17 cellular contexts compared by ENCODE assay signal in the genomic region with DNA sequence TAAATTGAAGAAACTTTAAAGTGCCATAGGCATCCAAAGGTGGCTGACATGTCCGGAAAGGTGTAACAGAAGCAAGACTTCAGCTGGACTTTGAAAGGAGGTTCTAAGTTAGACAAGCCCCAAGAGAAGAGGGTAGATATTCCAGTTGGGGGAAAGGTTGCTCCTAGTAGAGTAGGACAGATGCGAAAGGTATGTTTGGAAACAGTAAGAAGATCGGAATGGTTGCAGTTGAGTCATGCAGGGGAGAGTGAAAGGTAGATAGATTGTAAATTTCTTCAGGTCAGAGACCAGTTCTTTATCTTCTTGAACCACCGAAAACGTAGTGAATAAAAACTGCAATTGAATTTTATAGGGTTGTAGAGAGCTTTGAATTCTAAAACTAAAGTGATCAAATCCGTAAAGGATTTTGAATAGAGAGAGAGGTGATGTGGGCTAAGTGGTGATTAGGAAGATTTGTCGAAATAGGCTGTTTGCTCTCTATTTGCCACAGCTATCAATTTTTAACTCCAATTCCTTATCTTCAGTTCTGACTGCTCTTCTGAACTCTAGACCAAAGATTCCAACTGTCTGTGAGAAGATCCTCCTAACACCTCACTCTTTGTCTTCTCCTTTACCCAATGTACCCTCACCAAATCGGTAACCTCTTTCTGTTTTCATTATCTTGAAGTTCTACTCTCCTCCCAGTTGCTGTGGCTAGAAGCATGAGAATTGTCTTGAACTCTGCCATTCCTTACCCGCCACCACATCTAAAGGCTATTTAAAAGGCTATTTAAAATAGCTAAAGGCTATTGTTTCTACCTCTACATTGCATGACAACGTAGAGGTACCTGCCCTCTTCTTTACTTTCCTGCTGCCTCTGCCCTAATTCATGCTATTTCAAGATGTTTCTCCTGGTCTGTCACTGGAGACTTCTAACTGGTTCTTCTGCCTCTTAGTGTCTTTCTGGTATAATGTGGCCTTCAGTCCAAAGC. TPM values are rescaled to one million over a fixed set of nuclear protein-coding genes. Genes with fewer than 3 reads are reported as not detected.
DNase-seq lines count a peak whose midpoint lies in the region; ATAC-seq, FAIRE-seq and TF ChIP-seq lines count a peak whose summit lies in the region.
"Had no signal": no experiment of that assay in that cellular context is flagged by ENCODE, and none has a peak within 500 bp of the region (broad histone marks: within the 10 kb centered on the region; RNA-seq: fewer than 3 reads in every experiment).

No MANE protein-coding gene starts in this region.

- H3K27me3 ChIP-seq in CD4-positive, alpha-beta T cell (ENCODE audit: control insufficient read depth, insufficient read depth, low read length), result no peaks in the 10 kb centered on the region
- H3K27me3 ChIP-seq in H9 (ENCODE audit: insufficient read depth, low read length) (no peaks in the 10 kb centered on the region), HepG2 (ENCODE audit: control insufficient read depth in 1 of 2, insufficient read depth in 2 of 2, low read length in 2 of 2) (no peaks in the 10 kb centered on the region)
- H3K27me3 ChIP-seq: testis had no signal

- TF ChIP-seq POLR2A in HepG2 (IDR thresholded peaks at IDR 0.05; ENCODE audit: insufficient read depth in 1 of 2, low read depth in 2 of 2, low read length in 2 of 2), result no peak

- no peak overlapping the region for H4K8ac ChIP-seq in H9 (replicated peaks; ENCODE audit: insufficient read length, low read depth, low read length)

- H3K9me3 Mint-ChIP-seq in CD4-positive, alpha-beta T cell, result no peaks in the 10 kb centered on the region
- no peaks in the 10 kb centered on the region for H3K9me3 Mint-ChIP-seq in H9
- H3K9me3 Mint-ChIP-seq in activated naive CD8-positive, alpha-beta T cell treated with anti-CD3 and anti-CD28 coated beads, Interleukin-2, amount 50 U/mL, for 24 hours, result no peaks in the 10 kb centered on the region

- H3K23ac ChIP-seq in H9 (ENCODE audit: insufficient read length, low read depth, low read length), result no peak overlapping the region

- peak overlapping the region; percentile 45 for H3K27ac Mint-ChIP-seq in CD4-positive, alpha-beta T cell
- peak overlapping the region; percentile 5 to 98 (median 60) for H3K27ac Mint-ChIP-seq in H9
- H3K27ac Mint-ChIP-seq in activated naive CD8-positive, alpha-beta T cell treated with anti-CD3 and anti-CD28 coated beads, Interleukin-2, amount 50 U/mL, for 24 hours, result peak overlapping the region; percentile 13

- H3K4me3 ChIP-seq in HepG2 (replicated peaks in 1 of 3; ENCODE audit: insufficient read depth in 1 of 3, low read depth in 2 of 3, low read length in 3 of 3), result peak overlapping the region in 2 of 3 experiments; percentile 7 to 18; a peak in 2 of 6 replicates
- H3K4me3 ChIP-seq: testis had no signal

- H3K14ac ChIP-seq in H9 (ENCODE audit: insufficient read depth, low read length), result no peak overlapping the region

- intact Hi-C loops in CD4-positive, alpha-beta T cell (cut with DNase I, micrococcal nuclease), result no loop called here
- intact Hi-C loops in HepG2 (cut with micrococcal nuclease; ENCODE audit: unreplicated experiment), result no loop called here
- intact Hi-C loops in posterior vena cava (cut with DNase I), result no loop called here

- no peak overlapping the region for H2AK5ac ChIP-seq in H9 (ENCODE audit: insufficient read length, low read length)

- WGBS in H9 (ENCODE audit: extremely low coverage, insufficient read length, low lambda C conversion rate), result 100% methylated on average over 1 of the region's 10 CpGs
- WGBS in HepG2 (ENCODE audit: low lambda C conversion rate), result 18% methylated on average over 10 of the region's 10 CpGs

- no peak overlapping the region for H3K4ac ChIP-seq in H9 (ENCODE audit: low read depth, low read length)

- no peak for FAIRE-seq in HepG2 (lab: Jason Lieb, UNC)

- H3K79me2 ChIP-seq in H9 (ENCODE audit: insufficient read depth, low read length) (peaks cover 24% of the 10 kb centered on the region; the same call in 1 of the 2 replicates), HepG2 (ENCODE audit: insufficient read depth, low read length) (peaks cover 34% of the 10 kb centered on the region)

- H3K4me3 Mint-ChIP-seq in CD4-positive, alpha-beta T cell, result peak overlapping the region; percentile 3
- peak overlapping the region in 1 of 2 experiments; percentile 7; a peak in 2 of 5 replicates for H3K4me3 Mint-ChIP-seq in H9
- no peak overlapping the region for H3K4me3 Mint-ChIP-seq in activated naive CD8-positive, alpha-beta T cell treated with anti-CD3 and anti-CD28 coated beads, Interleukin-2, amount 50 U/mL, for 24 hours

- BruUV-seq in HepG2 (replicated peaks; lab: Mats Ljungman, UMichigan), result no TSS peak

- POLR2A ChIA-PET in CD4-positive, alpha-beta T cell (lab: Charles Lee), result interaction anchor here (1.1 to 1.3 kb wide), 4 partner anchors 9 to 42 kb away, joined by 3 read pairs; no protein-coding TSS in a partner anchor
- POLR2A ChIA-PET in HepG2 (lab: Yijun Ruan, JAX), result interaction anchor here (0.7 kb wide), 1 partner anchor 54 kb away, joined by 3 read pairs; no protein-coding TSS in a partner anchor

- TF ChIP-seq EP300 in HepG2 (IDR thresholded peaks at IDR 0.05; ENCODE audit: low read depth in 2 of 2, low read length in 2 of 2) (peak in 1 of 2 experiments; percentile 26; a peak in 1 of 4 replicates), HepG2 (CRISPR knock-in tag; IDR thresholded peaks at IDR 0.05; ENCODE audit: borderline replicate concordance) (no peak)

- no peak for ATAC-seq in CD4-positive, alpha-beta T cell (ENCODE audit: poor library complexity)
- no peak for ATAC-seq in activated naive CD8-positive, alpha-beta T cell treated with anti-CD3 and anti-CD28 coated beads, Interleukin-2, amount 50 U/mL, for 24 hours
- ATAC-seq in HepG2, result peak; percentile 89
- ATAC-seq: activated naive CD4-positive, alpha-beta T cell treated with anti-CD3 and anti-CD28 coated beads, Interleukin-2, amount 50 U/mL, for 72 hours; left cardiac atrium had no signal

- H3K27ac ChIP-seq in CD4-positive, alpha-beta T cell (ENCODE audit: low read depth, low read length), result no peak overlapping the region
- H3K27ac ChIP-seq in H9 (ENCODE audit: insufficient read length, low read depth, low read length) (peak overlapping the region; percentile 58), HepG2 (ENCODE audit: extremely low read length, insufficient read depth, low read length) (peak overlapping the region; percentile 62)
- H3K27ac ChIP-seq: KMS-11, testis had no signal

- H2BK12ac ChIP-seq in H9 (ENCODE audit: insufficient read length, low read depth, low read length), result no peak overlapping the region

- no peak overlapping the region for H3T11ph ChIP-seq in H9 (ENCODE audit: low read length)

- no peak overlapping the region for H4K91ac ChIP-seq in H9 (ENCODE audit: insufficient read length, low read depth, low read length)

- no peaks in the 10 kb centered on the region for H3K27me3 Mint-ChIP-seq in CD4-positive, alpha-beta T cell
- H3K27me3 Mint-ChIP-seq in H9 (ENCODE audit: low read depth), result no peaks in the 10 kb centered on the region
- H3K27me3 Mint-ChIP-seq in activated naive CD8-positive, alpha-beta T cell treated with anti-CD3 and anti-CD28 coated beads, Interleukin-2, amount 50 U/mL, for 24 hours, result no peaks in the 10 kb centered on the region

- H3K4me1 Mint-ChIP-seq in CD4-positive, alpha-beta T cell (ENCODE audit: low read depth), result peaks cover 77% of the 10 kb centered on the region
- H3K4me1 Mint-ChIP-seq in H9, result peaks cover 31 to 34% of the 10 kb centered on the region in 2 experiments
- peaks cover 60% of the 10 kb centered on the region for H3K4me1 Mint-ChIP-seq in activated naive CD8-positive, alpha-beta T cell treated with anti-CD3 and anti-CD28 coated beads, Interleukin-2, amount 50 U/mL, for 24 hours

- no peak for TF ChIP-seq CTCF in CD4-positive, alpha-beta T cell (IDR thresholded peaks at IDR 0.05)
- TF ChIP-seq CTCF in H9 (conservative IDR thresholded peaks at IDR 0.05), result no peak
- no peak for TF ChIP-seq CTCF in HepG2 (CRISPR knock-in tag; IDR thresholded peaks at IDR 0.05)

- H2AFZ ChIP-seq in H9 (ENCODE audit: low read length) (no peak overlapping the region), HepG2 (ENCODE audit: low read length) (no peak overlapping the region)

- peaks cover 3% of the 10 kb centered on the region for H3K79me1 ChIP-seq in H9 (ENCODE audit: insufficient read depth, low read depth, low read length, poor library complexity, severe bottlenecking)

- no peak overlapping the region for H3K18ac ChIP-seq in H9 (ENCODE audit: insufficient read length, low read depth, low read length)

- H3K9ac ChIP-seq in H9 (ENCODE audit: extremely low read depth, insufficient read length, low read length) (no peak overlapping the region), HepG2 (ENCODE audit: insufficient read depth, low read depth, low read length) (no peak overlapping the region)
- H3K9ac ChIP-seq: KMS-11 had no signal

- H2BK20ac ChIP-seq in H9 (ENCODE audit: low read depth, low read length, poor library complexity, severe bottlenecking), result no peak overlapping the region

- H4K20me1 ChIP-seq in H9 (ENCODE audit: control insufficient read depth, insufficient read depth, insufficient read length) (no peaks in the 10 kb centered on the region), HepG2 (ENCODE audit: insufficient read depth, low read length) (no peaks in the 10 kb centered on the region)

- no peaks in the 10 kb centered on the region for H3K23me2 ChIP-seq in H9 (ENCODE audit: insufficient read length, low read depth, low read length, poor library complexity, severe bottlenecking)

- H3K56ac ChIP-seq in H9 (ENCODE audit: insufficient read length, low read depth, low read length), result no peak overlapping the region

- H3K4me1 ChIP-seq in H9 (ENCODE audit: insufficient read depth, low read length) (peaks cover 17% of the 10 kb centered on the region; the same call in 1 of the 2 replicates), HepG2 (ENCODE audit: insufficient read depth, low read length) (peaks cover 58% of the 10 kb centered on the region)
- H3K4me1 ChIP-seq: testis had no signal

- no peak overlapping the region for H4K5ac ChIP-seq in H9 (ENCODE audit: insufficient read length, low read depth, low read length)

- in situ Hi-C loops in HepG2 (cut with HindIII; ENCODE audit: extremely low pct_ligation_motif_present, low pct_unique_long_range_greater_than_20kb), result no loop called here

- H3K36me3 ChIP-seq in HepG2 (replicated peaks in 1 of 2; ENCODE audit: control insufficient read depth in 1 of 2, insufficient read depth in 2 of 2, low read length in 2 of 2), result no peaks in the 10 kb centered on the region

- DNase-seq in CD4-positive, alpha-beta T cell, result no peak
- DNase-seq in H9, result no peak
- no peak for DNase-seq in activated naive CD8-positive, alpha-beta T cell treated with anti-CD3 and anti-CD28 coated beads, Interleukin-2, amount 50 U/mL, for 24 hours
- peak; percentile 30 for DNase-seq in HepG2 (ENCODE audit: low spot score)
- no peak for DNase-seq in cerebellum (ENCODE audit: low spot score)
- DNase-seq in NCI-H82 (lab: John Stamatoyannopoulos, UW), result no peak
- DNase-seq in posterior vena cava (ENCODE audit: low spot score), result no peak
- DNase-seq: DMS153; effector CD4-positive, alpha-beta T cell; left cardiac atrium; NCI-H1092; occipital lobe; stimulated activated CD4-positive, alpha-beta T cell treated with anti-CD3 and anti-CD28 coated beads, Interleukin-2, amount 100 ng/mL, for 48 hours; SW 1271; testis had no signal

- no peaks in the 10 kb centered on the region for H3K9me3 ChIP-seq in CD4-positive, alpha-beta T cell (ENCODE audit: control insufficient read depth, low read length)
- no peaks in the 10 kb centered on the region for H3K9me3 ChIP-seq in H9 (ENCODE audit: control insufficient read depth, low read depth, low read length)
- H3K9me3 ChIP-seq in HepG2 (ENCODE audit: low read length), result no peaks in the 10 kb centered on the region
- H3K9me3 ChIP-seq: testis had no signal

- no peak overlapping the region for H2BK120ac ChIP-seq in H9 (ENCODE audit: low read depth, low read length, poor library complexity, severe bottlenecking)

- no peak overlapping the region for H2BK5ac ChIP-seq in H9 (ENCODE audit: insufficient read length, low read length)

- H3K4me2 ChIP-seq in H9 (ENCODE audit: insufficient read depth, insufficient read length, low read length) (peak overlapping the region; percentile 31), HepG2 (ENCODE audit: low read depth, low read length) (peak overlapping the region; percentile 62)
- H3K4me2 ChIP-seq: KMS-11 had no signal

- peaks cover 58% of the 10 kb centered on the region for H3K36me3 Mint-ChIP-seq in CD4-positive, alpha-beta T cell (ENCODE audit: low read depth)
- no peaks in the 10 kb centered on the region for H3K36me3 Mint-ChIP-seq in H9 (ENCODE audit: insufficient read depth in 1 of 3, low read depth in 3 of 3)
- peaks cover 30% of the 10 kb centered on the region for H3K36me3 Mint-ChIP-seq in activated naive CD8-positive, alpha-beta T cell treated with anti-CD3 and anti-CD28 coated beads, Interleukin-2, amount 50 U/mL, for 24 hours (ENCODE audit: low read depth)

- H2BK15ac ChIP-seq in H9 (ENCODE audit: low read depth, low read length), result no peak overlapping the region

- no peak for TF ChIP-seq RAD21 in HepG2 (CRISPR knock-in tag; IDR thresholded peaks at IDR 0.05)

- CTCF ChIA-PET in CD4-positive, alpha-beta T cell (lab: Charles Lee), result interaction anchor here (1.3 to 4.4 kb wide), 4 partner anchors 9 to 38 kb away, joined by 5 to 19 read pairs (median 13); no protein-coding TSS in a partner anchor
- CTCF ChIA-PET in HepG2 (lab: Yijun Ruan, JAX; ENCODE audit: low intra/inter-chr PET ratio, low total read pairs), result no interaction called here

RNA-seq across cellular contexts. Expression of a gene that starts 16.7 kb away (rescaled TPM):
- total RNA-seq in CD4-positive, alpha-beta T cell, result 100 to 1,000 TPM; 248 to 252 TPM
- 172 and 190 TPM in 2 replicates for total RNA-seq in H9 (2021)
- 56.7 and 65.4 TPM in 2 replicates for total RNA-seq in HepG2 (2016; rRNA removed; fragmentation: Illumina TruSeq; extraction: Trizol)
- 7.8 and 9.7 TPM in 2 replicates for total RNA-seq in HepG2 (2016; cell fraction: cytosol; rRNA removed; fragmentation: Illumina TruSeq; extraction: Trizol; ENCODE audit: low read depth)
- total RNA-seq in HepG2 (2016; cell fraction: insoluble cytoplasmic fraction; rRNA removed; fragmentation: Illumina TruSeq; extraction: Trizol), result 50.3 and 61.9 TPM in 2 replicates
- total RNA-seq in HepG2 (2016; cell fraction: membrane; rRNA removed; fragmentation: Illumina TruSeq; extraction: Trizol), result 18.5 and 20.3 TPM in 2 replicates
- total RNA-seq in HepG2 (2016; cell fraction: nucleus; rRNA removed; fragmentation: Illumina TruSeq; extraction: Trizol), result 147 and 164 TPM in 2 replicates
- polyA plus RNA-seq in HepG2 (2011; rRNA removed), result 36.5 and 36.7 TPM in 2 replicates
- 13.0 and 16.2 TPM in 2 replicates for polyA plus RNA-seq in HepG2 (2011; cell fraction: cytosol; rRNA removed)
- polyA plus RNA-seq in HepG2 (2011; cell fraction: nucleus; rRNA removed), result 98.0 and 102 TPM in 2 replicates
- polyA plus RNA-seq in HepG2 (2012), result 38.1 and 55.9 TPM in 2 replicates
- 3.1 and 3.3 TPM in 2 replicates for polyA plus RNA-seq in HepG2 (2016; cell fraction: cytosol; fragmentation: Illumina TruSeq; extraction: Trizol; ENCODE audit: low read depth)
- polyA plus RNA-seq in HepG2 (2016; cell fraction: insoluble cytoplasmic fraction; fragmentation: Illumina TruSeq; extraction: Trizol; ENCODE audit: low read depth), result 34.7 and 37.3 TPM in 2 replicates
- polyA plus RNA-seq in HepG2 (2016; cell fraction: membrane; fragmentation: Illumina TruSeq; extraction: Trizol; ENCODE audit: low read depth), result 5.3 and 6.9 TPM in 2 replicates
- 102 and 117 TPM in 2 replicates for polyA plus RNA-seq in HepG2 (2016; cell fraction: nucleus; fragmentation: Illumina TruSeq; extraction: Trizol; ENCODE audit: insufficient read depth, low read depth)
- 97.4 and 114 TPM in 2 replicates for polyA minus RNA-seq in HepG2 (2011; rRNA and poly(A)+ RNA removed; ENCODE audit: low replicate concordance)
- polyA minus RNA-seq in HepG2 (2011; cell fraction: cytosol; rRNA and poly(A)+ RNA removed), result 48.6 TPM in 2 replicates
- 406 and 470 TPM in 2 replicates for polyA minus RNA-seq in HepG2 (2011; cell fraction: nucleus; rRNA and poly(A)+ RNA removed)
- total RNA-seq in cerebellum, result 417 TPM
- 100 to 1,000 TPM; 596 to 609 TPM for total RNA-seq in posterior vena cava
